1 cellular context compared by ENCODE assay signal in the genomic region with DNA sequence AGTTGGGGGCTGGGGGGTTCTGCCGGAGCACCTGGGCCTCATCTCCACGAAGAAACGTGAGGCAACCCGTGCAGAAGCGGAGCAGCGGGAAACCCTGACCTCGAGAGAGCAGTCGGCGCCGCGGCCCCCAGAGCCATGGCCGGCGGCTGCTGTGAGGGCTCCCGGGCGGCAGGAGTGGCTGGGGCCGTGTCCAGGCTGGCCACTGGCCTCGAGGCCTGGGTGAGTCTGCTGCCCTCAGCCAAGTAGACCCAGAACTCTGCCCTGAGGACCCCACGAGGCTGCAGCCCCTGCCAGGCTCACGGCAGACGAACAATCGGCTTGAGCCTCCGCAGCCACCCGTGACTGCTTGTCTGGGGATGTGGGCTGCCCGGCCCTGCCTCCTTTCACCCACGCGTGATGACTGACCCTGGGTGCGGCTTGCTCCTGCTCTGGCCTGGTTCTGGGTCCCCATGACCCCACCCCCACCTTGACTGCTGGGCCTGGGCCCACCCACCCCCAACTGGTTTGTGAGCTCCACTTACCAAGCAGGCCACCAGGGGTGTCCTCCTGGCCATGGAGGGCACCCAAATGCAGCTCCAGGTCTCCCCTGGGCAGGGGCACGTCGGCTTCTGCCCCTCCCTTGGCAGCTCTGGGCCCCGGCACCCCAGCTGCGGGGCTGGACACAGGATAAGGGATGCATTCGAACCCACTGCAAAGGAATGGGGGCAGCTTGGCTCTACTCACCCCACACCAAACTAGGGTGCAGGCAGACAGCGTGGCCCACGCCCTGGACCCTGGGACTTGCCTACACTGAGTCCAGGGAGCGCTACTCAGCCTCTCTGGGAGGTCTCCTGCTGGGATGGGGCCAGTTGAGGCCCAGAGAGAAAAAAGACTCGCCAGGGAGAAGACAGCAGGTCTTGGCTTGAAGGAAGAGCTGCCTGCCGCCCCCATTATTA.
TF ChIP-seq lines count a peak whose summit lies in the region.

No MANE protein-coding gene starts in this region.

TF ChIP-seq in SK-N-SH treated with all-trans-retinoic acid at 6 μM for 48 hours, 23 proteins besides CTCF, POLR2A, EP300 and RAD21 (continued from another document):
- TF ChIP-seq, protein P1, sequence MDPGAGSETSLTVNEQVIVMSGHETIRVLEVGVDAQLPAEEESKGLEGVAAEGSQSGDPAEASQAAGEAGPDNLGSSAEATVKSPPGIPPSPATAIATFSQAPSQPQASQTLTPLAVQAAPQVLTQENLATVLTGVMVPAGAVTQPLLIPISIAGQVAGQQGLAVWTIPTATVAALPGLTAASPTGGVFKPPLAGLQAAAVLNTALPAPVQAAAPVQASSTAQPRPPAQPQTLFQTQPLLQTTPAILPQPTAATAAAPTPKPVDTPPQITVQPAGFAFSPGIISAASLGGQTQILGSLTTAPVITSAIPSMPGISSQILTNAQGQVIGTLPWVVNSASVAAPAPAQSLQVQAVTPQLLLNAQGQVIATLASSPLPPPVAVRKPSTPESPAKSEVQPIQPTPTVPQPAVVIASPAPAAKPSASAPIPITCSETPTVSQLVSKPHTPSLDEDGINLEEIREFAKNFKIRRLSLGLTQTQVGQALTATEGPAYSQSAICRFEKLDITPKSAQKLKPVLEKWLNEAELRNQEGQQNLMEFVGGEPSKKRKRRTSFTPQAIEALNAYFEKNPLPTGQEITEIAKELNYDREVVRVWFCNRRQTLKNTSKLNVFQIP (CRISPR knock-in tag; IDR thresholded peaks at IDR 0.05; ENCODE audit: borderline replicate concordance, low read depth), result no peak
- TF ChIP-seq RARB (CRISPR knock-in tag; IDR thresholded peaks at IDR 0.05) (no peak), SNAI2 (CRISPR knock-in tag; IDR thresholded peaks at IDR 0.05) (no peak), GLIS3 (CRISPR knock-in tag; IDR thresholded peaks at IDR 0.05) (no peak), BACH2 (CRISPR knock-in tag; IDR thresholded peaks at IDR 0.05; ENCODE audit: borderline replicate concordance) (no peak), ZNF70 (CRISPR knock-in tag; IDR thresholded peaks at IDR 0.05) (no peak), ZNF565 (CRISPR knock-in tag; conservative IDR thresholded peaks at IDR 0.05; ENCODE audit: low read depth) (no peak), ZFP3 (CRISPR knock-in tag; IDR thresholded peaks at IDR 0.05) (no peak), ARNTL (CRISPR knock-in tag; IDR thresholded peaks at IDR 0.05; ENCODE audit: borderline replicate concordance, low read depth) (no peak), TOX (CRISPR knock-in tag; IDR thresholded peaks at IDR 0.05; ENCODE audit: borderline replicate concordance) (no peak), ZFP30 (CRISPR knock-in tag; IDR thresholded peaks at IDR 0.05) (no peak), OSR1 (CRISPR knock-in tag; IDR thresholded peaks at IDR 0.05) (no peak)
- TF ChIP-seq, protein P2, sequence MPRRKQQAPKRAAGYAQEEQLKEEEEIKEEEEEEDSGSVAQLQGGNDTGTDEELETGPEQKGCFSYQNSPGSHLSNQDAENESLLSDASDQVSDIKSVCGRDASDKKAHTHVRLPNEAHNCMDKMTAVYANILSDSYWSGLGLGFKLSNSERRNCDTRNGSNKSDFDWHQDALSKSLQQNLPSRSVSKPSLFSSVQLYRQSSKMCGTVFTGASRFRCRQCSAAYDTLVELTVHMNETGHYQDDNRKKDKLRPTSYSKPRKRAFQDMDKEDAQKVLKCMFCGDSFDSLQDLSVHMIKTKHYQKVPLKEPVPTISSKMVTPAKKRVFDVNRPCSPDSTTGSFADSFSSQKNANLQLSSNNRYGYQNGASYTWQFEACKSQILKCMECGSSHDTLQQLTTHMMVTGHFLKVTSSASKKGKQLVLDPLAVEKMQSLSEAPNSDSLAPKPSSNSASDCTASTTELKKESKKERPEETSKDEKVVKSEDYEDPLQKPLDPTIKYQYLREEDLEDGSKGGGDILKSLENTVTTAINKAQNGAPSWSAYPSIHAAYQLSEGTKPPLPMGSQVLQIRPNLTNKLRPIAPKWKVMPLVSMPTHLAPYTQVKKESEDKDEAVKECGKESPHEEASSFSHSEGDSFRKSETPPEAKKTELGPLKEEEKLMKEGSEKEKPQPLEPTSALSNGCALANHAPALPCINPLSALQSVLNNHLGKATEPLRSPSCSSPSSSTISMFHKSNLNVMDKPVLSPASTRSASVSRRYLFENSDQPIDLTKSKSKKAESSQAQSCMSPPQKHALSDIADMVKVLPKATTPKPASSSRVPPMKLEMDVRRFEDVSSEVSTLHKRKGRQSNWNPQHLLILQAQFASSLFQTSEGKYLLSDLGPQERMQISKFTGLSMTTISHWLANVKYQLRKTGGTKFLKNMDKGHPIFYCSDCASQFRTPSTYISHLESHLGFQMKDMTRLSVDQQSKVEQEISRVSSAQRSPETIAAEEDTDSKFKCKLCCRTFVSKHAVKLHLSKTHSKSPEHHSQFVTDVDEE (CRISPR knock-in tag; IDR thresholded peaks at IDR 0.05), result no peak
- TF ChIP-seq, protein P3, sequence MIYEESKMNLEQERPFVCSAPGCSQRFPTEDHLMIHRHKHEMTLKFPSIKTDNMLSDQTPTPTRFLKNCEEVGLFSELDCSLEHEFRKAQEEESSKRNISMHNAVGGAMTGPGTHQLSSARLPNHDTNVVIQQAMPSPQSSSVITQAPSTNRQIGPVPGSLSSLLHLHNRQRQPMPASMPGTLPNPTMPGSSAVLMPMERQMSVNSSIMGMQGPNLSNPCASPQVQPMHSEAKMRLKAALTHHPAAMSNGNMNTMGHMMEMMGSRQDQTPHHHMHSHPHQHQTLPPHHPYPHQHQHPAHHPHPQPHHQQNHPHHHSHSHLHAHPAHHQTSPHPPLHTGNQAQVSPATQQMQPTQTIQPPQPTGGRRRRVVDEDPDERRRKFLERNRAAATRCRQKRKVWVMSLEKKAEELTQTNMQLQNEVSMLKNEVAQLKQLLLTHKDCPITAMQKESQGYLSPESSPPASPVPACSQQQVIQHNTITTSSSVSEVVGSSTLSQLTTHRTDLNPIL (CRISPR knock-in tag; IDR thresholded peaks at IDR 0.05; ENCODE audit: low read depth), result no peak
TF ChIP-seq in SK-N-SH treated with all-trans-retinoic acid at 6 μM for 48 hours: peak in this region for 0.
